Comparison of ENCODE assay signal across 9 cellular contexts in the genomic region with DNA sequence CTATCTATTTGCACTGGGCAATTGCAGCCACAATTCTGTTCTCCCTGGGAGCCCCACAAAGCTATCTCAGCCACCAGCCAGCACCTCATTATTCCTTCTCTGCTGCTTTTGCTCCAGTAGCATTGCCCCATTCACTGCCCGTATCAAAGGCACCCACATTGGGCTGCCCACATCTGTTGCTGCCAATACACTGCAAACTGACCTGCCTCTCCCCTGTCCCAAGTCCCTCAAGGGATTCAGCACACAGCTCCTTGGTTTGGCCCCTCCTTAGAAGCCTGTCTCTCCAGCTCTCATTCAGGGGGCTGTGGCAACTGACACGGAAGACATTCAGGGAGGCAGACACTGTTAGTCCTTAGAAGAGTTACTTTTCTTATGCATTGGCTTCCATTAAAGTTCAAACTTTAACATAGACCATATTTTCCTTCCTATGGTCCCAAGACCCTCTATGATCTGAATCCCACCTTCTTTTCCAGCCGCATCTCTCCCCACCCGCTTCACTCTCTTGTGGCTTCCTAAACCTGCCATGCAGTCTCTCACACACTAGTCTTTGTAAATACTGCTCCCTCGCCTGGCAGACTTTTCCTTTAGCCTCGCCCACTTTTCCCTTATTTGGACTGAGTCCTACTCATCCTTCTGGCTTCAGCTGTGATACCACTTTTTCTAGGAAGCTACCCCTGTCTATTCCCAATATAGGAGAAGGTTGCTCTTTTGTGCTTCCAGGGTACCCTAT. TPM values are rescaled to one million over a fixed set of nuclear protein-coding genes. Genes with fewer than 3 reads are reported as not detected.
DNase-seq lines count a peak whose midpoint lies in the region; ATAC-seq lines count a peak whose summit lies in the region.
"Had no signal": no experiment of that assay in that cellular context is flagged by ENCODE, and none has a peak within 500 bp of the region (broad histone marks: within the 10 kb centered on the region; RNA-seq: fewer than 3 reads in every experiment).

No MANE protein-coding gene starts in this region.

- H3K4me3 ChIP-seq in SJCRH30 (peak overlapping the region; percentile 3; the same call in 1 of the 2 replicates), right cardiac atrium (ENCODE audit: low read length) (no peak overlapping the region)

- intact Hi-C loops in right cardiac atrium (cut with DNase I) = no loop called here

- ATAC-seq in right cardiac atrium (peak; percentile 37 to 41), HG03469 (IDR thresholded peaks at IDR 0.05; ENCODE audit: unreplicated experiment) (no peak)

- DNase-seq in A172 (ENCODE audit: low spot score) = peak; percentile 77
- DNase-seq in HT1080 (ENCODE audit: low read depth) = peak; percentile 49
- peak; percentile 64 to 83 for DNase-seq in SJCRH30
- no peak for DNase-seq in right cardiac atrium
- DNase-seq in NOMO-1 treated with dmso at 0.1 percent for 144 hours (lab: John Stamatoyannopoulos, UW; ENCODE audit: unreplicated experiment) = no peak
- DNase-seq in activated naive CD4-positive, alpha-beta T cell treated with anti-CD3 and anti-CD28 coated beads, Interleukin-2, amount 50 U/mL, for 16 hours = no peak
- DNase-seq in activated CD8-positive, alpha-beta memory T cell treated with anti-CD3 and anti-CD28 coated beads, Interleukin-2, amount 50 U/mL, for 4 hours = no peak
- DNase-seq: DND-41 had no signal

- WGBS in right cardiac atrium = 39% methylated on average over 6 of the region's 6 CpGs

- H3K27me3 ChIP-seq in SJCRH30 (peaks cover 26% of the 10 kb centered on the region), right cardiac atrium (ENCODE audit: control insufficient read depth, insufficient read depth) (no peaks in the 10 kb centered on the region)

- H3K36me3 ChIP-seq in SJCRH30 = no peaks in the 10 kb centered on the region

- H3K4me1 ChIP-seq in SJCRH30 (peaks cover 28% of the 10 kb centered on the region), right cardiac atrium (ENCODE audit: control insufficient read depth, insufficient read depth, low read length) (no peaks in the 10 kb centered on the region)

- H3K9me3 ChIP-seq in SJCRH30 (replicated peaks) (no peaks in the 10 kb centered on the region), right cardiac atrium (ENCODE audit: control insufficient read depth, low read length) (no peaks in the 10 kb centered on the region)

- H3K27ac ChIP-seq in SJCRH30 = no peak overlapping the region
- H3K27ac ChIP-seq in right cardiac atrium (ENCODE audit: low read length) = no peak overlapping the region

RNA-seq across cellular contexts. Expression of a gene that starts 19.3 kb away (rescaled TPM):
- total RNA-seq in A172 (2014; rRNA removed; shearing (Covaris generic)) = not detected in 2 replicates
- total RNA-seq in HT1080 (2014; rRNA removed; shearing (Covaris generic)) = not detected in 2 replicates
- polyA plus RNA-seq in HT1080 (2015; cell fraction: cytosol; rRNA removed) = not detected in 2 replicates
- polyA plus RNA-seq in HT1080 (2015; cell fraction: nucleus; rRNA removed) = not detected in 2 replicates
- not detected in 2 replicates for total RNA-seq in SJCRH30 (2014; rRNA removed; shearing (Covaris generic))
- total RNA-seq in right cardiac atrium = under 1 TPM; 0.35 to 0.71 (median 0.52) TPM
- 0.36 TPM for polyA plus RNA-seq in right cardiac atrium

RNA-seq across cellular contexts. Expression of a gene that starts 45.9 kb away (rescaled TPM):
- total RNA-seq in A172 (2014; rRNA removed; shearing (Covaris generic)) = 0.36 and 0.60 TPM in 2 replicates
- total RNA-seq in HT1080 (2014; rRNA removed; shearing (Covaris generic)) = not detected in 2 replicates
- polyA plus RNA-seq in HT1080 (2015; cell fraction: cytosol; rRNA removed) = 0.23 and 1.9 TPM in 2 replicates
- 1.7 TPM in 1 of 2 replicates, not detected in the other for polyA plus RNA-seq in HT1080 (2015; cell fraction: nucleus; rRNA removed)
- 1.5 and 1.7 TPM in 2 replicates for total RNA-seq in SJCRH30 (2014; rRNA removed; shearing (Covaris generic))
- total RNA-seq in right cardiac atrium = not detected
- polyA plus RNA-seq in right cardiac atrium = not detected

RNA-seq across cellular contexts. Expression of a gene that starts 54.4 kb away (rescaled TPM):
- 16.3 and 18.4 TPM in 2 replicates for total RNA-seq in A172 (2014; rRNA removed; shearing (Covaris generic))
- total RNA-seq in HT1080 (2014; rRNA removed; shearing (Covaris generic)) = 1.8 and 2.2 TPM in 2 replicates
- 4.7 TPM in 2 replicates for polyA plus RNA-seq in HT1080 (2015; cell fraction: cytosol; rRNA removed)
- 10.2 and 11.0 TPM in 2 replicates for polyA plus RNA-seq in HT1080 (2015; cell fraction: nucleus; rRNA removed)
- 2.1 and 2.2 TPM in 2 replicates for total RNA-seq in SJCRH30 (2014; rRNA removed; shearing (Covaris generic))
- 1 to 10 TPM in 3 of 4 donors, under 1 TPM in 1; 0.50 to 1.6 (median 1.4) TPM for total RNA-seq in right cardiac atrium
- polyA plus RNA-seq in right cardiac atrium = 0.86 TPM

Comparison
In these comparisons a context has a peak if more than half of its experiments do, and no peak if none do; other contexts are left out.
1. DNase-seq: peak in A172 (single experiment), HT1080 (single experiment) and SJCRH30 (2 of 2); none in right cardiac atrium (0 of 3), NOMO-1 treated with dmso at 0.1 percent for 144 hours (single experiment), activated naive CD4-positive, alpha-beta T cell treated with anti-CD3 and anti-CD28 coated beads, Interleukin-2, amount 50 U/mL, for 16 hours (single experiment) and activated CD8-positive, alpha-beta memory T cell treated with anti-CD3 and anti-CD28 coated beads, Interleukin-2, amount 50 U/mL, for 4 hours (single experiment).